In the genomic region with DNA sequence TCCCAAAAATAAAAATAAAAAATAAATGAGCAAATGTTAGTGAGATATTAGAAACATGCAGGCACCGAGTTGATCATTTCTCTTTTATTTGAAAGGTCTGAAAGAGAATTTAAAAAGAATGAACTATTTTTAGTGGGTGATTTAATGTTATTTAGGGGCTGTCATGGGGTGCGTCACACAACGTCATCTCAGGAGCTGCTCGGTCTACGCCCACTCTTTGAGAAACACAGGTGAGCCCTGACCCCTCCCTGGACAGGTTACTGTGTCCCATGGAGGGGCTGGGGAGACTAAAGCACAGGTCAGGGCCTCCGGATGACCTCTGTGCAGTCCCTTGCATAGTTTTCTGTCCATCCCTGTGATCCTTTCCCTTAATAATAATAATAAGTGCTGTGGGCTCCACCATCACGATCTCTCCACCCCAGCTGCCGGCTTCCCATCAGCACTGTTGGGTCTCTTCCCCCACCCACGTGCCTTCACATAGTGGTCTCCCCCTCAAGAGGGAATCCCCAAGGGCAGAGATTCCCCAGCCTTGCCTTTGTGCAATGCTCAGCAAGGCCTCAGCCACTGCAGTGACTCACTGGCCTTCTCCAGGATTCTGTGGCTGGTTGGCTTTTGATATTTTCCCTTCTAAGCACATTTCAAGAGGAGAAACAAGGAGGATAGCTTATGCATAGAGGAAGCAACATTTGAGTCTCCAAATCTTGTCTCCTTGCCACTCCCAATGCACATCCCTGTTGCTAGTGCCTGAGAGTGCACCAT, we compare ENCODE assay signal across 23 cellular contexts.
A peak's percentile ranks its signal among the peaks of the same experiment; 100 is the strongest.
DNase-seq lines count a peak whose midpoint lies in the region; ATAC-seq, FAIRE-seq and TF ChIP-seq lines count a peak whose summit lies in the region.
"Had no signal": no experiment of that assay in that cellular context is flagged by ENCODE, and none has a peak within 500 bp of the region (broad histone marks: within the 10 kb centered on the region; RNA-seq: fewer than 3 reads in every experiment).

No MANE protein-coding gene starts in this region.

- TF ChIP-seq POLR2A in GM12891 (IDR thresholded peaks at IDR 0.05; ENCODE audit: low read depth, low read length), result no peak

- ATAC-seq in GM19397 (IDR thresholded peaks at IDR 0.05; ENCODE audit: unreplicated experiment), result no peak
- ATAC-seq: CD8-positive, alpha-beta T cell; HCT116; Right ventricle myocardium inferior; stimulated activated effector memory CD8-positive, alpha-beta T cell treated with anti-CD3 and anti-CD28 coated beads, Interleukin-12 subunit alpha, Interleukin-12 subunit beta, amount 100 ng/mL, for 72 hours had no signal

- H3K4me3 ChIP-seq in astrocyte of the spinal cord (ENCODE audit: low read depth, low read length), result no peak overlapping the region

- in situ Hi-C loops in astrocyte of the spinal cord (cut with HindIII; ENCODE audit: low sequenced_read_pairs), result no loop called here

- no peak for FAIRE-seq in GM12891 (lab: Jason Lieb, UNC)

- DNase-seq in AG08395 (ENCODE audit: low spot score) (peak; percentile 42), HCEC 1CT (peak; percentile 47), astrocyte of the spinal cord (ENCODE audit: low read depth, low spot score) (peak; percentile 5), islet precursor cell (peak; percentile 44), retina (no peak), GM12891 (ENCODE audit: insufficient read length, low spot score) (no peak)
- DNase-seq in activated CD4-positive, CD25-positive, alpha-beta regulatory T cell (lab: John Stamatoyannopoulos, UW), result no peak
- DNase-seq: ACHN; activated CD4-positive, alpha-beta T cell treated with anti-CD3 and anti-CD28 coated beads, Interleukin-2, amount 50 U/mL, for 4 hours; activated T-cell treated with anti-CD3 and anti-CD28 coated beads, Interleukin-2, amount 50 U/mL, for 72 hours; CD8-positive, alpha-beta T cell; hippocampal formation; Karpas-422; mesendoderm; NCI-H1105; NCI-H2107; NCI-H524; nephron progenitor cell; trophoblast cell had no signal

- no peak for TF ChIP-seq CTCF in astrocyte of the spinal cord (IDR thresholded peaks at IDR 0.05; ENCODE audit: low read depth, low read length)

TF ChIP-seq in GM12891, 5 proteins besides CTCF, POLR2A, EP300 and RAD21:
- no peak for TF ChIP-seq PAX5 (IDR thresholded peaks at IDR 0.05; ENCODE audit: insufficient read depth, low read length, severe bottlenecking)
- no peak for TF ChIP-seq POLR2AphosphoS5 (IDR thresholded peaks at IDR 0.05; ENCODE audit: low read depth, low read length)
- no peak for TF ChIP-seq POU2F2 (IDR thresholded peaks at IDR 0.05; ENCODE audit: low read depth, low read length)
- TF ChIP-seq SPI1 (IDR thresholded peaks at IDR 0.05; ENCODE audit: low read depth, low read length), result no peak
- no peak for TF ChIP-seq TAF1 (IDR thresholded peaks at IDR 0.05; ENCODE audit: low read depth, low read length)

Comparison
In these comparisons a context has a peak if more than half of its experiments do, and no peak if none do; other contexts are left out.
1. DNase-seq: peak in AG08395 (single experiment), HCEC 1CT (single experiment), astrocyte of the spinal cord (single experiment) and islet precursor cell (single experiment); none in activated CD4-positive, CD25-positive, alpha-beta regulatory T cell (0 of 4), retina (single experiment) and GM12891 (single experiment).